Comparison of ENCODE assay signal across 10 cellular contexts in the genomic region with DNA sequence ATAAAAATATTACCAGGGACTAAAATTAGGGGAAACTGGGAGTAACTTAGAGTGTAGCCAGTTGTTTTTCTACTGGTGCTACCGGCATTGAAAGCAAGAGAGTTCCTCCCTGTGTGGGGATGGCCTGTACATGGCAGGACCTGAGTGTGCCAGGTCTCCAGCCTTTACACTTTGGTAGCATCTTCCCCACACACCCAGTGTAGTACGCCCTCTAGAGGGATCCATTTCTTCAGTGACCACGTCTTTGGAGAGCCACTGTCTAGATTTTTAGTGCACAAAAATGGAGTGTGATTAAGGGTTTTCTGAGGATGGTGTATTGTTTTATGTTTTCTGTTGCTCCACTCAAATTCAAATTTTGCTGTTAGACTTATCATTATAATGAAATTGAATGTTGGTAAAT.
DNase-seq lines count a peak whose midpoint lies in the region; ATAC-seq, FAIRE-seq and TF ChIP-seq lines count a peak whose summit lies in the region.
"Had no signal": no experiment of that assay in that cellular context is flagged by ENCODE, and none has a peak within 500 bp of the region (broad histone marks: within the 10 kb centered on the region; RNA-seq: fewer than 3 reads in every experiment).

No MANE protein-coding gene starts in this region.

- no peak overlapping the region for H3K4me3 Mint-ChIP-seq in activated CD4-positive, alpha-beta T cell treated with anti-CD3 and anti-CD28 coated beads for 36 hours
- no peak overlapping the region for H3K4me3 Mint-ChIP-seq in activated CD4-positive, alpha-beta T cell treated with anti-CD3 and anti-CD28 coated beads, Interleukin-2, amount 10 ng/mL, durations not matched to agents 7 days and 5 days
- H3K4me3 Mint-ChIP-seq in immature natural killer cell, result no peak overlapping the region

- POLR2A ChIA-PET in activated CD4-positive, alpha-beta T cell treated with anti-CD3 and anti-CD28 coated beads for 36 hours (lab: Charles Lee), result no interaction called here
- POLR2A ChIA-PET in activated CD4-positive, alpha-beta T cell treated with anti-CD3 and anti-CD28 coated beads, Interleukin-2, amount 10 ng/mL, durations not matched to agents 7 days and 5 days (lab: Charles Lee), result no interaction called here
- POLR2A ChIA-PET in GM12878 (lab: Charles Lee), result no interaction called here

- H3K27me3 ChIP-seq in Loucy (ENCODE audit: insufficient read depth, low read length, poor library complexity, severe bottlenecking) (no peaks in the 10 kb centered on the region), GM12878 (replicated peaks in 1 of 2; ENCODE audit: control insufficient read depth in 2 of 2, insufficient read depth in 2 of 2, low read length in 1 of 2) (no peaks in the 10 kb centered on the region), MG63 (no peaks in the 10 kb centered on the region)
- H3K27me3 ChIP-seq: neutrophil had no signal

- peaks cover 10% of the 10 kb centered on the region for H3K4me1 Mint-ChIP-seq in activated CD4-positive, alpha-beta T cell treated with anti-CD3 and anti-CD28 coated beads for 36 hours
- no peaks in the 10 kb centered on the region for H3K4me1 Mint-ChIP-seq in activated CD4-positive, alpha-beta T cell treated with anti-CD3 and anti-CD28 coated beads, Interleukin-2, amount 10 ng/mL, durations not matched to agents 7 days and 5 days
- H3K4me1 Mint-ChIP-seq in immature natural killer cell, result peaks cover 18 to 47% of the 10 kb centered on the region in 2 donors

- TF ChIP-seq CTCF in Loucy (conservative IDR thresholded peaks at IDR 0.05; ENCODE audit: low read length) (peak; percentile 67), GM12878 (IDR thresholded peaks at IDR 0.05 in 2 of 3, conservative IDR thresholded peaks at IDR 0.05 in 1 of 3; ENCODE audit: control insufficient read depth in 2 of 3, extremely low read depth in 1 of 3, insufficient read depth in 1 of 3, low read depth in 3 of 3, low read length in 3 of 3) (peak; percentile 21 to 40 (median 24); a peak in 5 of 6 replicates), mucosa of descending colon (IDR thresholded peaks at IDR 0.05) (no peak)

- peaks cover 2% of the 10 kb centered on the region for H3K9me3 Mint-ChIP-seq in activated CD4-positive, alpha-beta T cell treated with anti-CD3 and anti-CD28 coated beads for 36 hours (ENCODE audit: low read depth)
- H3K9me3 Mint-ChIP-seq in activated CD4-positive, alpha-beta T cell treated with anti-CD3 and anti-CD28 coated beads, Interleukin-2, amount 10 ng/mL, durations not matched to agents 7 days and 5 days, result no peaks in the 10 kb centered on the region
- H3K9me3 Mint-ChIP-seq in immature natural killer cell, result no peaks in the 10 kb centered on the region

- 38% methylated on average over 3 of the region's 3 CpGs for WGBS in GM12878 (ENCODE audit: insufficient coverage, insufficient replicate concordance, low lambda C conversion rate, missing lambda C conversion rate)

- no peaks in the 10 kb centered on the region for H3K27me3 Mint-ChIP-seq in activated CD4-positive, alpha-beta T cell treated with anti-CD3 and anti-CD28 coated beads for 36 hours
- no peaks in the 10 kb centered on the region for H3K27me3 Mint-ChIP-seq in activated CD4-positive, alpha-beta T cell treated with anti-CD3 and anti-CD28 coated beads, Interleukin-2, amount 10 ng/mL, durations not matched to agents 7 days and 5 days
- H3K27me3 Mint-ChIP-seq in immature natural killer cell (ENCODE audit: low read depth in 3 of 3), result peaks cover 0 to 1% (median 0%) of the 10 kb centered on the region in 3 donors

- peaks cover 4% of the 10 kb centered on the region for H3K36me3 Mint-ChIP-seq in activated CD4-positive, alpha-beta T cell treated with anti-CD3 and anti-CD28 coated beads for 36 hours (ENCODE audit: low read depth)
- H3K36me3 Mint-ChIP-seq in activated CD4-positive, alpha-beta T cell treated with anti-CD3 and anti-CD28 coated beads, Interleukin-2, amount 10 ng/mL, durations not matched to agents 7 days and 5 days (ENCODE audit: low read depth), result no peaks in the 10 kb centered on the region
- H3K36me3 Mint-ChIP-seq in immature natural killer cell, result peaks cover 4 to 9% (median 8%) of the 10 kb centered on the region in 3 donors

- FAIRE-seq in GM12878 (lab: Jason Lieb, UNC), result no peak

- DNase-seq in activated CD4-positive, alpha-beta T cell treated with anti-CD3 and anti-CD28 coated beads for 36 hours, result peak; percentile 27
- DNase-seq in activated CD4-positive, alpha-beta T cell treated with anti-CD3 and anti-CD28 coated beads, Interleukin-2, amount 10 ng/mL, durations not matched to agents 7 days and 5 days, result no peak
- DNase-seq in GM12878 (ENCODE audit: low read depth, low spot score) (no peak), mucosa of descending colon (peak in 1 of 3 donors; percentile 18), immature natural killer cell (no peak), MG63 (no peak)

- RAD21 ChIA-PET in GM12878 (lab: Charles Lee; ENCODE audit: unreplicated experiment), result interaction anchor here (2.3 kb wide), 1 partner anchor 925 kb away, joined by 5 read pairs; no protein-coding TSS in a partner anchor

- no peak overlapping the region for H3K27ac ChIP-seq in GM12878 (ENCODE audit: control insufficient read depth, insufficient read depth)
- H3K27ac ChIP-seq: HL-60, neutrophil had no signal

- in situ Hi-C loops in GM12878 (cut with MboI), result no loop called here

- H3K4me1 ChIP-seq in Loucy (ENCODE audit: insufficient read depth, low read length, poor library complexity, severe bottlenecking) (no peaks in the 10 kb centered on the region), GM12878 (ENCODE audit: control insufficient read depth, insufficient read depth, low read length) (no peaks in the 10 kb centered on the region), mucosa of descending colon (ENCODE audit: low read depth) (no peaks in the 10 kb centered on the region)

- H3K4me2 ChIP-seq in Loucy (ENCODE audit: low read depth, low read length, poor library complexity, severe bottlenecking), result no peak overlapping the region
- no peak overlapping the region for H3K4me2 ChIP-seq in GM12878 (ENCODE audit: control insufficient read depth, insufficient read depth)

- H4K20me1 ChIP-seq in Loucy (ENCODE audit: insufficient read depth, low read length, poor library complexity, severe bottlenecking), result no peaks in the 10 kb centered on the region
- no peaks in the 10 kb centered on the region for H4K20me1 ChIP-seq in GM12878 (ENCODE audit: control insufficient read depth, insufficient read depth)

- H3K79me2 ChIP-seq in Loucy (ENCODE audit: insufficient read depth, low read length), result no peaks in the 10 kb centered on the region
- H3K79me2 ChIP-seq in GM12878 (ENCODE audit: control insufficient read depth, insufficient read depth, low read length), result no peaks in the 10 kb centered on the region

- H3K9me3 ChIP-seq in Loucy (ENCODE audit: insufficient read depth, low read depth, low read length), result no peaks in the 10 kb centered on the region
- no peaks in the 10 kb centered on the region for H3K9me3 ChIP-seq in GM12878 (replicated peaks; ENCODE audit: control insufficient read depth, insufficient read depth, low read length)
- H3K9me3 ChIP-seq in mucosa of descending colon, result no peaks in the 10 kb centered on the region
- H3K9me3 ChIP-seq in MG63, result no peaks in the 10 kb centered on the region
- H3K9me3 ChIP-seq: neutrophil had no signal

- ATAC-seq in activated CD4-positive, alpha-beta T cell treated with anti-CD3 and anti-CD28 coated beads for 36 hours, result peak; percentile 66
- ATAC-seq in GM12878 (peak; percentile 46; the same call in 2 of the 3 replicates), mucosa of descending colon (peak; percentile 64), HG03025 (IDR thresholded peaks at IDR 0.05; ENCODE audit: low FRiP score, unreplicated experiment) (no peak)

- no peak for TF ChIP-seq POLR2A in GM12878 (IDR thresholded peaks at IDR 0.05; ENCODE audit: low read depth, low read length)

- intact Hi-C loops in activated CD4-positive, alpha-beta T cell treated with anti-CD3 and anti-CD28 coated beads for 36 hours (cut with DNase I, micrococcal nuclease), result loop anchor here in 1 of 2 experiments (5.0 kb wide), 1 partner anchor 922 kb away; no protein-coding TSS in a partner anchor
- intact Hi-C loops in GM12878 (cut with micrococcal nuclease; ENCODE audit: unreplicated experiment), result loop anchor here (10.0 kb wide), 1 partner anchor 920 kb away; a partner anchor contains a TSS
- intact Hi-C loops in mucosa of descending colon (cut with DNase I, micrococcal nuclease), result no loop called here

- H3K36me3 ChIP-seq in Loucy (ENCODE audit: insufficient read depth, low read length) (no peaks in the 10 kb centered on the region), GM12878 (ENCODE audit: control insufficient read depth in 2 of 2, insufficient read depth in 2 of 2, low read length in 1 of 2) (no peaks in the 10 kb centered on the region), mucosa of descending colon (ENCODE audit: low read depth) (no peaks in the 10 kb centered on the region), MG63 (no peaks in the 10 kb centered on the region)
- H3K36me3 ChIP-seq: neutrophil had no signal

- no TSS peak for BruUV-seq in GM12878 (replicated peaks; lab: Mats Ljungman, UMichigan)

- no peaks in the 10 kb centered on the region for H3F3A ChIP-seq in Loucy (ENCODE audit: low read depth)

- TF ChIP-seq EP300 in GM12878 (IDR thresholded peaks at IDR 0.05; ENCODE audit: borderline replicate concordance in 1 of 2, control insufficient read depth in 1 of 2, low read depth in 2 of 2, low read length in 2 of 2), result no peak

- no peaks in the 10 kb centered on the region for H3K9me2 ChIP-seq in Loucy (replicated peaks; ENCODE audit: low read depth, low read length)

- H3K27ac Mint-ChIP-seq in activated CD4-positive, alpha-beta T cell treated with anti-CD3 and anti-CD28 coated beads for 36 hours, result no peak overlapping the region
- H3K27ac Mint-ChIP-seq in activated CD4-positive, alpha-beta T cell treated with anti-CD3 and anti-CD28 coated beads, Interleukin-2, amount 10 ng/mL, durations not matched to agents 7 days and 5 days, result no peak overlapping the region
- no peak overlapping the region for H3K27ac Mint-ChIP-seq in immature natural killer cell

- TF ChIP-seq RAD21 in GM12878 (IDR thresholded peaks at IDR 0.05; ENCODE audit: insufficient read depth, low read depth, low read length), result peak; percentile 26; the same call in 1 of the 2 replicates

- no peak overlapping the region for H3K4me3 ChIP-seq in Loucy (ENCODE audit: low read length, poor library complexity, severe bottlenecking)
- H3K4me3 ChIP-seq in GM12878, result no peak overlapping the region
- no peak overlapping the region for H3K4me3 ChIP-seq in mucosa of descending colon
- H3K4me3 ChIP-seq in MG63, result no peak overlapping the region

- H2AFZ ChIP-seq in Loucy (ENCODE audit: low read length) (no peak overlapping the region), GM12878 (ENCODE audit: control insufficient read depth, low read depth, low read length) (no peak overlapping the region)

- CTCF ChIA-PET in activated CD4-positive, alpha-beta T cell treated with anti-CD3 and anti-CD28 coated beads for 36 hours (lab: Charles Lee), result interaction anchor here (0.6 to 1.8 kb wide), 4 partner anchors 290 to 997 kb away, joined by 3 to 4 read pairs (median 3); no protein-coding TSS in a partner anchor
- CTCF ChIA-PET in activated CD4-positive, alpha-beta T cell treated with anti-CD3 and anti-CD28 coated beads, Interleukin-2, amount 10 ng/mL, durations not matched to agents 7 days and 5 days (lab: Charles Lee), result interaction anchor here (2.1 kb wide), 1 partner anchor 925 kb away, joined by 4 read pairs; no protein-coding TSS in a partner anchor
- CTCF ChIA-PET in GM12878 (lab: Yijun Ruan, JAX), result interaction anchor here (1.6 to 2.9 kb wide), 2 partner anchors 925 kb away, joined by 4 to 12 read pairs; no protein-coding TSS in a partner anchor

- H3K9ac ChIP-seq in Loucy (ENCODE audit: low read depth, low read length, poor library complexity, severe bottlenecking) (no peak overlapping the region), GM12878 (ENCODE audit: control insufficient read depth, insufficient read depth, low read length) (no peak overlapping the region)

- SMC1A ChIA-PET in GM12878 (lab: Charles Lee; ENCODE audit: uncharacterized antibody, unreplicated experiment), result interaction anchor here (0.9 to 1.1 kb wide), 2 partner anchors 348 to 924 kb away, joined by 3 to 5 read pairs; no protein-coding TSS in a partner anchor
